ENCODE assay signal across 25 cellular contexts in the genomic region with DNA sequence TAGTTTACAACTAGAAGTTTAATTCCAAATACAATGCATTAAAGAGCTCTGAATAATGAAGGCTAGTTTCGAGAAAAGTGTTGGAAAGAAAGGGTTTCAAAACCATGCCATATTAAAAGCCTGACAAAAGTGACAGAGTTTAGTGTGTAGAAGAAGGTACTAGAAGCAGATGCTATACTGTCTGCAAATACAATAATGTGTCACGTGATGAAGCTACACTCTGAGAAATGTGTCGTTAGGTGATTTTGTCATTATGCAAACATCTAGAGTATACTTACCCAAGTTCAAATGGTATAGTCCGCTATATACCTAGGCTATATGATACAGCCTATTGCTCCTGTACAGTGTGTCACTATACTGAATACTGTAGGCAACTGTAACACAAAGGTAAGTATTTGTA.
"Had no signal": no experiment of that assay in that cellular context is flagged by ENCODE, and none has a peak within 500 bp of the region (broad histone marks: within the 10 kb centered on the region; RNA-seq: fewer than 3 reads in every experiment).

No MANE protein-coding gene starts in this region.

- H3K36me3 ChIP-seq: esophagus squamous epithelium, gastrocnemius medialis, heart right ventricle, left lung, lower lobe of right lung had no signal

- FAIRE-seq: islet of Langerhans, keratinocyte had no signal

- H3K27me3 ChIP-seq: esophagus squamous epithelium, gastrocnemius medialis, heart right ventricle, left lung had no signal

- H3K4me1 ChIP-seq: esophagus squamous epithelium, gastrocnemius medialis, heart right ventricle, left lung, lower lobe of right lung had no signal

- H3K4me3 ChIP-seq: esophagus squamous epithelium, gastrocnemius medialis, heart right ventricle, left lung, lower lobe of right lung, mucosa of descending colon had no signal

- ATAC-seq: effector memory CD8-positive, alpha-beta T cell; esophagus mucosa; gastrocnemius medialis; heart right ventricle; left cardiac atrium; left lung; left ventricle myocardium superior; lower lobe of right lung; mucosa of descending colon; naive thymus-derived CD8-positive, alpha-beta T cell had no signal

- H3K27ac ChIP-seq: epithelial cell of prostate, esophagus squamous epithelium, gastrocnemius medialis, heart right ventricle, left lung, lower lobe of right lung had no signal

- DNase-seq: cortex of kidney; effector CD8-positive, alpha-beta T cell; effector memory CD8-positive, alpha-beta T cell; endodermal cell; erythroblast; esophagus squamous epithelium; foreskin fibroblast; foreskin melanocyte; gastrocnemius medialis; glutamatergic neuron; head of caudate nucleus; heart right ventricle; hippocampal formation; left cardiac atrium; left lung; left ventricle myocardium superior; lower lobe of right lung; mesenchymal stem cell; mucosa of descending colon; naive B cell; naive thymus-derived CD8-positive, alpha-beta T cell had no signal

- H3K9me3 ChIP-seq: esophagus squamous epithelium, gastrocnemius medialis, left lung, lower lobe of right lung, mucosa of descending colon had no signal
